8 cellular contexts compared by ENCODE assay signal in the genomic region with DNA sequence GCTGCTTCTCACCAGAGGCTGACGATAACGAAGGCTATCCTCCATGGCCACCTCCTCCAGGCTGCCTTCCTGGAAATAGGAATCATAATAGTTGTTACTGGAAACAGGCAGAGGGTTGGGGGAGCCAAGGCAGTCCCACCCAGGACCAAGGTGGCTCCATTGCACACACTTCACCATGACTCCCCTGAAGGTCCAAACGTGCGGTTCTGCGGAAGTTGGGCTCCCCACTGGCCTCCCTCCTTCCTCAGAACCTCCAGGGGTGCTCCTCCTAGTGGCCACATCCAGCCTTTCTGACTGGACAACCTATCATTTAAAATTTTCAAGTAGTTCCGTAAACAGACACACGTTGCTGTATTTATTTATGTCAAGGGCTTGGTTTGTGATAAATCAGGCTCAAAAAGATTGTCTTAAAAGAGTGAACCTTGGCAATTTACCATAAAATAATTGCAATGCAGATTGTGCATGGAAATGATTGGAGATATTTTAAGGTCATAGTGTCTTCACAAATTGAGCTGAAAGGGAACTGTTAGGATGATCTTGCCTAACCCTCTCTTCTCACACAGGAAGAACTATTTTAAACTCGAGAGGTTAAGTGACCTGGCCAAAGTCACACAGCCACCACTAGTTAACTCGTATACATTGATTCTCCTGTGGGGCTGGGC. TPM values are rescaled to one million over a fixed set of nuclear protein-coding genes. Genes with fewer than 3 reads are reported as not detected.
DNase-seq lines count a peak whose midpoint lies in the region; ATAC-seq, FAIRE-seq and TF ChIP-seq lines count a peak whose summit lies in the region.

No MANE protein-coding gene starts in this region.

- intact Hi-C loops in CD4-positive, alpha-beta T cell (cut with DNase I, micrococcal nuclease), result loop anchor here in 1 of 2 experiments (10.0 kb wide), 1 partner anchor 211 kb away; a partner anchor contains a TSS
- intact Hi-C loops in activated naive CD4-positive, alpha-beta T cell treated with anti-CD3 and anti-CD28 coated beads for 36 hours (cut with micrococcal nuclease), result loop anchor here (2.0 to 10.0 kb wide), 3 partner anchors 13 to 291 kb away; a partner anchor contains a TSS
- intact Hi-C loops in left ventricle myocardium inferior (cut with micrococcal nuclease), result no loop called here

- POLR2A ChIA-PET in CD4-positive, alpha-beta T cell (lab: Charles Lee), result interaction anchor here (1.4 kb wide), 1 partner anchor 12 kb away, joined by 4 read pairs; no protein-coding TSS in a partner anchor

- no peak overlapping the region for H3K27ac Mint-ChIP-seq in CD4-positive, alpha-beta T cell
- H3K27ac Mint-ChIP-seq in activated naive CD4-positive, alpha-beta T cell treated with anti-CD3 and anti-CD28 coated beads for 36 hours, result no peak overlapping the region

- peak in 7 of 10 experiments; percentile 6 to 43 (median 21) for DNase-seq in CD4-positive, alpha-beta T cell
- DNase-seq in HT-29 (ENCODE audit: low spot score), result peak; percentile 51
- peak; percentile 19 for DNase-seq in RCC 7860 (ENCODE audit: low spot score)
- DNase-seq in activated naive CD4-positive, alpha-beta T cell treated with anti-CD3 and anti-CD28 coated beads for 36 hours, result peak; percentile 69
- DNase-seq in left ventricle myocardium inferior, result peak; percentile 45
- DNase-seq in renal cortical epithelial cell (ENCODE audit: low read depth), result peak; percentile 51
- no peak for DNase-seq in NCI-H1694 (lab: John Stamatoyannopoulos, UW)

- peak overlapping the region; percentile 46 for H3K4me3 Mint-ChIP-seq in CD4-positive, alpha-beta T cell
- no peak overlapping the region for H3K4me3 Mint-ChIP-seq in activated naive CD4-positive, alpha-beta T cell treated with anti-CD3 and anti-CD28 coated beads for 36 hours

- no peak for FAIRE-seq in RCC 7860 (lab: Jason Lieb, UNC)

- H3K27ac ChIP-seq in CD4-positive, alpha-beta T cell (ENCODE audit: low read depth, low read length), result no peak overlapping the region
- H3K27ac ChIP-seq in left ventricle myocardium inferior (replicated peaks), result peak overlapping the region; percentile 88

- H3K36me3 Mint-ChIP-seq in CD4-positive, alpha-beta T cell (ENCODE audit: low read depth), result no peaks in the 10 kb centered on the region
- H3K36me3 Mint-ChIP-seq in activated naive CD4-positive, alpha-beta T cell treated with anti-CD3 and anti-CD28 coated beads for 36 hours (ENCODE audit: low read depth), result no peaks in the 10 kb centered on the region

- peaks cover 16% of the 10 kb centered on the region for H3K4me1 Mint-ChIP-seq in CD4-positive, alpha-beta T cell (ENCODE audit: low read depth)
- H3K4me1 Mint-ChIP-seq in activated naive CD4-positive, alpha-beta T cell treated with anti-CD3 and anti-CD28 coated beads for 36 hours (ENCODE audit: low read depth), result peaks cover 33% of the 10 kb centered on the region

- no peaks in the 10 kb centered on the region for H3K36me3 ChIP-seq in left ventricle myocardium inferior

- H3K4me1 ChIP-seq in left ventricle myocardium inferior, result peaks cover 54% of the 10 kb centered on the region

- H3K27me3 ChIP-seq in CD4-positive, alpha-beta T cell (ENCODE audit: control insufficient read depth, insufficient read depth, low read length), result no peaks in the 10 kb centered on the region
- H3K27me3 ChIP-seq in left ventricle myocardium inferior (ENCODE audit: low read depth), result no peaks in the 10 kb centered on the region

- H3K9me3 ChIP-seq in CD4-positive, alpha-beta T cell (ENCODE audit: control insufficient read depth, low read length), result no peaks in the 10 kb centered on the region
- H3K9me3 ChIP-seq in left ventricle myocardium inferior (replicated peaks), result no peaks in the 10 kb centered on the region

- peak overlapping the region; percentile 79 for H3K4me3 ChIP-seq in left ventricle myocardium inferior

- no peaks in the 10 kb centered on the region for H3K27me3 Mint-ChIP-seq in CD4-positive, alpha-beta T cell
- no peaks in the 10 kb centered on the region for H3K27me3 Mint-ChIP-seq in activated naive CD4-positive, alpha-beta T cell treated with anti-CD3 and anti-CD28 coated beads for 36 hours (ENCODE audit: low read depth)

- peak; percentile 43 for ATAC-seq in CD4-positive, alpha-beta T cell (ENCODE audit: poor library complexity)
- ATAC-seq in GM21723 (IDR thresholded peaks at IDR 0.05; ENCODE audit: unreplicated experiment), result no peak

- no peaks in the 10 kb centered on the region for H3K9me3 Mint-ChIP-seq in CD4-positive, alpha-beta T cell
- peaks cover 1% of the 10 kb centered on the region for H3K9me3 Mint-ChIP-seq in activated naive CD4-positive, alpha-beta T cell treated with anti-CD3 and anti-CD28 coated beads for 36 hours

- CTCF ChIA-PET in CD4-positive, alpha-beta T cell (lab: Charles Lee), result interaction anchor here (0.8 to 1.6 kb wide), 4 partner anchors 9 to 29 kb away, joined by 3 to 7 read pairs (median 3); no protein-coding TSS in a partner anchor
- CTCF ChIA-PET in activated naive CD4-positive, alpha-beta T cell treated with anti-CD3 and anti-CD28 coated beads for 36 hours (lab: Charles Lee), result interaction anchor here (0.6 to 2.8 kb wide), 10 partner anchors 10 to 161 kb away, joined by 3 to 18 read pairs (median 4); a partner anchor contains a TSS

- TF ChIP-seq CTCF in CD4-positive, alpha-beta T cell (IDR thresholded peaks at IDR 0.05), result peak; percentile 70
- TF ChIP-seq CTCF in left ventricle myocardium inferior (IDR thresholded peaks at IDR 0.05; ENCODE audit: borderline replicate concordance), result peak; percentile 80

RNA-seq across cellular contexts. Expression of a gene that starts 1.4 kb away (rescaled TPM):
- under 1 TPM; 0.52 to 0.53 TPM for total RNA-seq in CD4-positive, alpha-beta T cell
- total RNA-seq in HT-29 (2014; rRNA removed; shearing (Covaris generic)), result 13.2 and 19.0 TPM in 2 replicates
- total RNA-seq in activated naive CD4-positive, alpha-beta T cell treated with anti-CD3 and anti-CD28 coated beads for 36 hours, result under 1 TPM; 0.19 to 0.22 TPM
- 14.1 TPM for total RNA-seq in left ventricle myocardium inferior
- 9.2 and 26.0 TPM in 2 replicates for total RNA-seq in renal cortical epithelial cell

RNA-seq across cellular contexts. Expression of a gene that starts 13.9 kb away (rescaled TPM):
- 10 to 100 TPM; 28.4 to 30.5 TPM for total RNA-seq in CD4-positive, alpha-beta T cell
- total RNA-seq in HT-29 (2014; rRNA removed; shearing (Covaris generic)), result 73.9 and 74.0 TPM in 2 replicates
- 10 to 100 TPM; 92.8 to 96.7 TPM for total RNA-seq in activated naive CD4-positive, alpha-beta T cell treated with anti-CD3 and anti-CD28 coated beads for 36 hours
- total RNA-seq in left ventricle myocardium inferior (23.1 TPM), renal cortical epithelial cell (77.6 and 84.0 TPM in 2 replicates)

RNA-seq across cellular contexts. Expression of a gene that starts 30.0 kb away (rescaled TPM):
- total RNA-seq in CD4-positive, alpha-beta T cell, result 1 to 10 TPM; 2.1 to 2.9 TPM
- total RNA-seq in HT-29 (2014; rRNA removed; shearing (Covaris generic)), result 14.2 and 22.1 TPM in 2 replicates
- 1 to 10 TPM; 2.2 TPM for total RNA-seq in activated naive CD4-positive, alpha-beta T cell treated with anti-CD3 and anti-CD28 coated beads for 36 hours
- total RNA-seq in left ventricle myocardium inferior (3.8 TPM), renal cortical epithelial cell (7.8 and 7.9 TPM in 2 replicates)

RNA-seq across cellular contexts. Expression of a gene that starts 31.1 kb away (rescaled TPM):
- total RNA-seq in CD4-positive, alpha-beta T cell, result not detected
- 7.8 and 8.1 TPM in 2 replicates for total RNA-seq in HT-29 (2014; rRNA removed; shearing (Covaris generic))
- under 1 TPM; 0.27 to 0.29 TPM for total RNA-seq in activated naive CD4-positive, alpha-beta T cell treated with anti-CD3 and anti-CD28 coated beads for 36 hours
- total RNA-seq in left ventricle myocardium inferior, result 0.16 TPM
- total RNA-seq in renal cortical epithelial cell, result 2.6 and 6.4 TPM in 2 replicates

RNA-seq across cellular contexts. Expression of a gene that starts 59.0 kb away (rescaled TPM):
- total RNA-seq in CD4-positive, alpha-beta T cell, result not detected
- total RNA-seq in HT-29 (2014; rRNA removed; shearing (Covaris generic)), result not detected in 2 replicates
- total RNA-seq in activated naive CD4-positive, alpha-beta T cell treated with anti-CD3 and anti-CD28 coated beads for 36 hours, result not detected
- total RNA-seq in left ventricle myocardium inferior (not detected), renal cortical epithelial cell (20.3 and 37.3 TPM in 2 replicates)
